ENCODE assay signal across 15 cellular contexts in the genomic region with DNA sequence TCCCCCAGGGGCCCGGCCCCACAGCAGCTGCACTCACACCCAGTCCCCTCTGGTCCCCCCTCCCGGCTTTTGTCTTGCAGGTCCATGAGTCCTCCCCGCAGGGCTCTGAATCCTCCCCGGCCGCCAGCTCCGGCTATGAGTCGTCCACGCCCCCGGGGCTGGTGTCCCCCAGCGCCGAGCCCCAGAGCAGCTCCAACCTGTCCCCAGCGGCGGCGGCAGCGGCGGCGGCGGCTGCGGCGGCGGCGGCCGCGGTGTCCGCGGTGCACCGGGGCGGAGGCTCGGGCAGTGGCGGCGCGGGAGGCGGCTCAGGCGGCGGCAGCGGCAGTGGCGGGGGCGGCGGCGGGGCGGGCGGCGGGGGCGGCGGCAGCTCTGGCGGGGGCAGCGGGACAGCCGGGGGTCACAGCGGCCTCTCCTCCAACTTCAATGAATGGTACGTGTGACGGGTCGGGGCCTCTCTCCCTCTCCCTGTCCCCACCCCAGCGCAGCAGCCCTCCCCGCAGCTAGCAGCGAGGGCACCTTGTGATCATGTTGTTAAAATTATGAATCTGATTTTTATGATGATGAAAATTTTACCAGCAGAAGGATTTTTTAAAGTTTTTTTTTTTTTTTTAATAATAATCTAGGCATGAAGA. TPM values are rescaled to one million over a fixed set of nuclear protein-coding genes. Genes with fewer than 3 reads are reported as not detected.
DNase-seq lines count a peak whose midpoint lies in the region; ATAC-seq and TF ChIP-seq lines count a peak whose summit lies in the region.
"Had no signal": no experiment of that assay in that cellular context is flagged by ENCODE, and none has a peak within 500 bp of the region (broad histone marks: within the 10 kb centered on the region; RNA-seq: fewer than 3 reads in every experiment).

No MANE protein-coding gene starts in this region.

- H3K27me3 Mint-ChIP-seq in immature natural killer cell (ENCODE audit: low read depth in 3 of 3): peaks cover 55 to 71% (median 69%) of the 10 kb centered on the region in 3 donors
- H3K27me3 Mint-ChIP-seq in effector memory CD8-positive, alpha-beta T cell: peaks cover 54 to 73% of the 10 kb centered on the region in 2 donors

- peak overlapping the region; percentile 100 for H3K27ac ChIP-seq in HEK293 (ENCODE audit: extremely low read depth, low read depth, low read length)
- H3K27ac ChIP-seq: thyroid gland had no signal

- no peaks in the 10 kb centered on the region for H3K4me1 ChIP-seq in HEK293 (ENCODE audit: control insufficient read depth, insufficient read depth, low read length)

- H3K4me1 Mint-ChIP-seq in immature natural killer cell: peaks cover 27 to 39% of the 10 kb centered on the region in 2 donors
- peaks cover 0 to 11% of the 10 kb centered on the region in 2 donors for H3K4me1 Mint-ChIP-seq in effector memory CD8-positive, alpha-beta T cell (ENCODE audit: low read depth in 2 of 2)

- POLR2A ChIA-PET in HEK293 (lab: Yijun Ruan, JAX): interaction anchor here (0.6 to 6.4 kb wide), 3 partner anchors 15 to 297 kb away, joined by 3 to 101 read pairs (median 5); partner anchors contain the start of genes PCCA and ZIC5

- no peaks in the 10 kb centered on the region for H3K9me3 ChIP-seq in HEK293 (ENCODE audit: control insufficient read depth, insufficient read depth, low read depth, low read length)
- H3K9me3 ChIP-seq: thyroid gland had no signal

- H3K36me3 ChIP-seq in HEK293 (ENCODE audit: control insufficient read depth in 2 of 2, insufficient read depth in 1 of 2, low read length in 2 of 2): peaks cover 0 to 33% of the 10 kb centered on the region in 2 experiments; a peak in 1 of 3 replicates
- H3K36me3 ChIP-seq: thyroid gland had no signal

- H3K27ac Mint-ChIP-seq in immature natural killer cell: peak overlapping the region in 1 of 6 donors; percentile 66
- H3K27ac Mint-ChIP-seq in effector memory CD8-positive, alpha-beta T cell: peak overlapping the region in 1 of 2 donors; percentile 88

- CTCF ChIA-PET in HEK293 (lab: Yijun Ruan, JAX): interaction anchor here (1.2 kb wide), 1 partner anchor 250 kb away, joined by 3 read pairs; no protein-coding TSS in a partner anchor

- H3K9me3 Mint-ChIP-seq in immature natural killer cell: peaks cover 5 to 33% (median 16%) of the 10 kb centered on the region in 6 donors
- H3K9me3 Mint-ChIP-seq in effector memory CD8-positive, alpha-beta T cell: no peaks in the 10 kb centered on the region

- ATAC-seq in HG02623 (IDR thresholded peaks at IDR 0.05; ENCODE audit: unreplicated experiment): no peak
- no peak for ATAC-seq in effector memory CD8-positive, alpha-beta T cell (replicated peaks)
- ATAC-seq: naive thymus-derived CD4-positive, alpha-beta T cell had no signal

- H3K4me3 ChIP-seq in HEK293 (ENCODE audit: low read depth, low read length): peak overlapping the region; percentile 90
- H3K4me3 ChIP-seq: thyroid gland had no signal

- DNase-seq in DMS79 treated with DMSO at 0.1 percent for 48 hours (lab: John Stamatoyannopoulos, UW): peak; percentile 78
- no peak for DNase-seq in DMS79 (lab: John Stamatoyannopoulos, UW)
- DNase-seq in astrocyte of the hippocampus (ENCODE audit: low read depth, low spot score): peak; percentile 44
- DNase-seq in islet precursor cell: peak; percentile 77
- DNase-seq in immature natural killer cell: no peak
- DNase-seq in effector memory CD8-positive, alpha-beta T cell: no peak
- DNase-seq: 8988T; activated B cell treated with CpG ODN at 0.5 μM for 24 hours; central memory CD4-positive, alpha-beta T cell; Karpas-422; naive thymus-derived CD4-positive, alpha-beta T cell; thyroid gland had no signal

- no peak for TF ChIP-seq CTCF in HEK293 (tag by site-specific recombination; IDR thresholded peaks at IDR 0.05)

- H3K4me3 Mint-ChIP-seq in immature natural killer cell: peak overlapping the region in 1 of 5 donors; percentile 69
- H3K4me3 Mint-ChIP-seq in effector memory CD8-positive, alpha-beta T cell: peak overlapping the region in 1 of 2 donors; percentile 28
- H3K4me3 Mint-ChIP-seq: activated B cell treated with CpG ODN at 0.5 μM for 24 hours had no signal

- peaks cover 0 to 5% (median 5%) of the 10 kb centered on the region in 3 donors for H3K36me3 Mint-ChIP-seq in immature natural killer cell
- peaks cover 72% of the 10 kb centered on the region for H3K36me3 Mint-ChIP-seq in effector memory CD8-positive, alpha-beta T cell (ENCODE audit: insufficient read depth)

TF ChIP-seq in HEK293, 187 proteins besides CTCF, POLR2A, EP300 and RAD21 (continues in another document):
- TF ChIP-seq ZNF549 (tag by site-specific recombination; IDR thresholded peaks at IDR 0.05) (no peak), KLF17 (tag by site-specific recombination; IDR thresholded peaks at IDR 0.05) (no peak), ZNF830 (tag by site-specific recombination; IDR thresholded peaks at IDR 0.05; ENCODE audit: low read depth) (no peak), ZNF623 (tag by site-specific recombination; IDR thresholded peaks at IDR 0.05) (no peak), PRDM2 (tag by site-specific recombination; IDR thresholded peaks at IDR 0.05; ENCODE audit: borderline replicate concordance) (no peak), ZNF629 (tag by site-specific recombination; IDR thresholded peaks at IDR 0.05) (no peak), OSR2 (tag by site-specific recombination; IDR thresholded peaks at IDR 0.05) (no peak), EGR2 (tag by site-specific recombination; IDR thresholded peaks at IDR 0.05; ENCODE audit: low read depth) (no peak), ZNF202 (tag by site-specific recombination; IDR thresholded peaks at IDR 0.05; ENCODE audit: borderline replicate concordance) (no peak), ZNF776 (tag by site-specific recombination; IDR thresholded peaks at IDR 0.05; ENCODE audit: borderline replicate concordance) (no peak)

RNA-seq across cellular contexts. Expression of gene ZIC2, which starts 3.8 kb away (rescaled TPM):
- polyA plus RNA-seq in immature natural killer cell: not detected
- polyA plus RNA-seq: keratinocyte; naive thymus-derived CD4-positive, alpha-beta T cell had no signal

RNA-seq across cellular contexts. Expression of gene ZIC5, which starts 13.8 kb away (rescaled TPM):
- not detected for polyA plus RNA-seq in immature natural killer cell
- polyA plus RNA-seq: keratinocyte; naive thymus-derived CD4-positive, alpha-beta T cell had no signal

Comparison
In these comparisons a context has a peak if more than half of its experiments do, and no peak if none do; other contexts are left out.
1. DNase-seq: peak in DMS79 treated with DMSO at 0.1 percent for 48 hours (single experiment), astrocyte of the hippocampus (single experiment) and islet precursor cell (single experiment); none in DMS79 (single experiment), immature natural killer cell (0 of 3) and effector memory CD8-positive, alpha-beta T cell (0 of 3).